In the genomic region with DNA sequence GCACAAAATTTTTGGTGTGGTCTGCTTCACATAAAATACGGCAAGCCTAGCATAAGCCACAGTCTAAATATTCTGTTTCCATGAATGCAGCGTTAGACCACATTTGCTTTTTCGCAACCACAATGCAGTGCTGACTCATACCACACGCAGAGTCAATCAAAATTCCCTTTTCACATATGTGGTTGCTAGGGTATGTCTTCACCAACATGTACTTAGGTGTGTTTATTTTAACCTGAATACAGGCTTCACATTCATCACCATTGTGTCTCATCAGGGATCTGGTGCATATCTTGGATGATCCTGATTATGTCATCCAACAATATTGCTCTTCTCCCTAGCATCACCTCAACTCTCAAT, we compare ENCODE assay signal across 9 cellular contexts.
DNase-seq lines count a peak whose midpoint lies in the region; ATAC-seq and TF ChIP-seq lines count a peak whose summit lies in the region.
"Had no signal": no experiment of that assay in that cellular context is flagged by ENCODE, and none has a peak within 500 bp of the region (broad histone marks: within the 10 kb centered on the region; RNA-seq: fewer than 3 reads in every experiment).

No MANE protein-coding gene starts in this region.

- no peaks in the 10 kb centered on the region for H3K9me3 ChIP-seq in HEK293 (ENCODE audit: control insufficient read depth, insufficient read depth, low read depth, low read length)
- H3K9me3 ChIP-seq in skeletal muscle satellite cell (replicated peaks; ENCODE audit: low read length), result no peaks in the 10 kb centered on the region
- H3K9me3 ChIP-seq in aorta (ENCODE audit: control insufficient read depth, low read length), result no peaks in the 10 kb centered on the region
- H3K9me3 ChIP-seq in thyroid gland, result no peaks in the 10 kb centered on the region

- H3K4me1 ChIP-seq in HEK293 (ENCODE audit: control insufficient read depth, insufficient read depth, low read length) (peaks cover 20% of the 10 kb centered on the region), skeletal muscle satellite cell (ENCODE audit: control insufficient read depth, insufficient read depth, low read length) (peaks cover 46% of the 10 kb centered on the region), aorta (ENCODE audit: control insufficient read depth in 1 of 2, insufficient read depth in 2 of 2, low read length in 2 of 2) (no peaks in the 10 kb centered on the region), thyroid gland (no peaks in the 10 kb centered on the region)

- peaks cover 26% of the 10 kb centered on the region for H3K27me3 ChIP-seq in skeletal muscle satellite cell (ENCODE audit: control insufficient read depth, insufficient read depth, low read length)
- H3K27me3 ChIP-seq in aorta (ENCODE audit: control insufficient read depth in 1 of 2, insufficient read depth in 2 of 2, low read length in 1 of 2), result no peaks in the 10 kb centered on the region
- no peaks in the 10 kb centered on the region for H3K27me3 ChIP-seq in thyroid gland

- peak overlapping the region; percentile 1 for H3K4me2 ChIP-seq in skeletal muscle satellite cell (ENCODE audit: low read length)

- TF ChIP-seq CTCF in HEK293 (tag by site-specific recombination; IDR thresholded peaks at IDR 0.05) (no peak), thyroid gland (IDR thresholded peaks at IDR 0.05) (no peak)

- DNase-seq in GM04503 (ENCODE audit: low read depth), result peak; percentile 64
- DNase-seq in NCI-H1417 treated with DMSO at 0.1 percent for 48 hours (lab: John Stamatoyannopoulos, UW), result peak; percentile 35
- peak; percentile 55 for DNase-seq in activated T-helper 1 cell treated with anti-CD3 and anti-CD28 coated beads, Interleukin-12 subunit alpha, Interleukin-12 subunit beta, Interleukin-2, Interleukin-4 antibody, amounts not matched to agents 30 ng/mL and 10 ng/mL and 1 ng/mL, durations not matched to agents 14 hours and 24 hours and 36 hours (ENCODE audit: low spot score)
- no peak for DNase-seq in aorta
- DNase-seq in thyroid gland, result no peak

- H3K4me3 ChIP-seq in HEK293 (ENCODE audit: low read depth, low read length) (no peak overlapping the region), skeletal muscle satellite cell (ENCODE audit: low read length) (no peak overlapping the region), aorta (ENCODE audit: low read length in 2 of 2) (no peak overlapping the region), thyroid gland (replicated peaks in 1 of 3) (no peak overlapping the region)

- intact Hi-C loops in activated T-helper 1 cell treated with anti-CD3 and anti-CD28 coated beads, Interleukin-12 subunit alpha, Interleukin-12 subunit beta, Interleukin-2, Interleukin-4 antibody, amounts not matched to agents 30 ng/mL and 10 ng/mL and 1 ng/mL, durations not matched to agents 14 hours and 24 hours and 36 hours (cut with micrococcal nuclease), result loop anchor here (1.0 to 5.0 kb wide), 6 partner anchors 8 to 173 kb away; no protein-coding TSS in a partner anchor
- intact Hi-C loops in aorta (cut with DNase I), result no loop called here
- intact Hi-C loops in thyroid gland (cut with DNase I), result no loop called here

- H3K27me3 Mint-ChIP-seq in activated T-helper 1 cell treated with anti-CD3 and anti-CD28 coated beads, Interleukin-12 subunit alpha, Interleukin-12 subunit beta, Interleukin-2, Interleukin-4 antibody, amounts not matched to agents 30 ng/mL and 10 ng/mL and 1 ng/mL, durations not matched to agents 14 hours and 24 hours and 36 hours (ENCODE audit: insufficient read depth), result peaks cover 41% of the 10 kb centered on the region

- no peak overlapping the region; the same call in 1 of the 2 replicates for H3K27ac ChIP-seq in HEK293 (ENCODE audit: extremely low read depth, low read depth, low read length)
- no peak overlapping the region for H3K27ac ChIP-seq in aorta (ENCODE audit: low read depth in 1 of 2, low read length in 2 of 2)
- no peak overlapping the region for H3K27ac ChIP-seq in thyroid gland
- H3K27ac ChIP-seq: VCaP had no signal

- ATAC-seq in aorta (ENCODE audit: low FRiP score), result no peak
- no peak for ATAC-seq in HG03045 (IDR thresholded peaks at IDR 0.05; ENCODE audit: unreplicated experiment)

- WGBS in aorta, 2 donors, result 77 to 83% methylated on average over 4 of the region's 4 CpGs
- WGBS in thyroid gland, 2 donors, result 80 to 92% methylated on average over 4 of the region's 4 CpGs

- H3K36me3 Mint-ChIP-seq in activated T-helper 1 cell treated with anti-CD3 and anti-CD28 coated beads, Interleukin-12 subunit alpha, Interleukin-12 subunit beta, Interleukin-2, Interleukin-4 antibody, amounts not matched to agents 30 ng/mL and 10 ng/mL and 1 ng/mL, durations not matched to agents 14 hours and 24 hours and 36 hours (ENCODE audit: low read depth), result no peaks in the 10 kb centered on the region

- POLR2A ChIA-PET in HEK293 (lab: Yijun Ruan, JAX), result no interaction called here

- TF ChIP-seq POLR2A in thyroid gland (IDR thresholded peaks at IDR 0.05), result no peak

- H3K9ac ChIP-seq in skeletal muscle satellite cell (ENCODE audit: low read depth, low read length), result no peak overlapping the region

- H3K27ac Mint-ChIP-seq in activated T-helper 1 cell treated with anti-CD3 and anti-CD28 coated beads, Interleukin-12 subunit alpha, Interleukin-12 subunit beta, Interleukin-2, Interleukin-4 antibody, amounts not matched to agents 30 ng/mL and 10 ng/mL and 1 ng/mL, durations not matched to agents 14 hours and 24 hours and 36 hours, result peak overlapping the region; percentile 1

- CTCF ChIA-PET in HEK293 (lab: Yijun Ruan, JAX), result no interaction called here

- H3K36me3 ChIP-seq in HEK293 (ENCODE audit: control insufficient read depth in 2 of 2, insufficient read depth in 1 of 2, low read length in 2 of 2) (no peaks in the 10 kb centered on the region), skeletal muscle satellite cell (ENCODE audit: insufficient read depth, low read length) (no peaks in the 10 kb centered on the region), aorta (ENCODE audit: control insufficient read depth in 1 of 2, insufficient read depth in 2 of 2, low read length in 1 of 2) (no peaks in the 10 kb centered on the region), thyroid gland (no peaks in the 10 kb centered on the region)

- peaks cover 23% of the 10 kb centered on the region for H3K4me1 Mint-ChIP-seq in activated T-helper 1 cell treated with anti-CD3 and anti-CD28 coated beads, Interleukin-12 subunit alpha, Interleukin-12 subunit beta, Interleukin-2, Interleukin-4 antibody, amounts not matched to agents 30 ng/mL and 10 ng/mL and 1 ng/mL, durations not matched to agents 14 hours and 24 hours and 36 hours (ENCODE audit: low read depth)

- H3K9me3 Mint-ChIP-seq in activated T-helper 1 cell treated with anti-CD3 and anti-CD28 coated beads, Interleukin-12 subunit alpha, Interleukin-12 subunit beta, Interleukin-2, Interleukin-4 antibody, amounts not matched to agents 30 ng/mL and 10 ng/mL and 1 ng/mL, durations not matched to agents 14 hours and 24 hours and 36 hours, result no peaks in the 10 kb centered on the region

- no peak overlapping the region for H3K4me3 Mint-ChIP-seq in activated T-helper 1 cell treated with anti-CD3 and anti-CD28 coated beads, Interleukin-12 subunit alpha, Interleukin-12 subunit beta, Interleukin-2, Interleukin-4 antibody, amounts not matched to agents 30 ng/mL and 10 ng/mL and 1 ng/mL, durations not matched to agents 14 hours and 24 hours and 36 hours

TF ChIP-seq in HEK293, 187 proteins besides CTCF, POLR2A, EP300 and RAD21 (continues in another document):
- TF ChIP-seq, protein P1, sequence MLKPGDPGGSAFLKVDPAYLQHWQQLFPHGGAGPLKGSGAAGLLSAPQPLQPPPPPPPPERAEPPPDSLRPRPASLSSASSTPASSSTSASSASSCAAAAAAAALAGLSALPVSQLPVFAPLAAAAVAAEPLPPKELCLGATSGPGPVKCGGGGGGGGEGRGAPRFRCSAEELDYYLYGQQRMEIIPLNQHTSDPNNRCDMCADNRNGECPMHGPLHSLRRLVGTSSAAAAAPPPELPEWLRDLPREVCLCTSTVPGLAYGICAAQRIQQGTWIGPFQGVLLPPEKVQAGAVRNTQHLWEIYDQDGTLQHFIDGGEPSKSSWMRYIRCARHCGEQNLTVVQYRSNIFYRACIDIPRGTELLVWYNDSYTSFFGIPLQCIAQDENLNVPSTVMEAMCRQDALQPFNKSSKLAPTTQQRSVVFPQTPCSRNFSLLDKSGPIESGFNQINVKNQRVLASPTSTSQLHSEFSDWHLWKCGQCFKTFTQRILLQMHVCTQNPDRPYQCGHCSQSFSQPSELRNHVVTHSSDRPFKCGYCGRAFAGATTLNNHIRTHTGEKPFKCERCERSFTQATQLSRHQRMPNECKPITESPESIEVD (tag by site-specific recombination; IDR thresholded peaks at IDR 0.05), result peak; percentile 40; the same call in 1 of the 2 replicates
- peak; percentile 46; the same call in 1 of the 2 replicates for TF ChIP-seq ZBTB44 (tag by site-specific recombination; IDR thresholded peaks at IDR 0.05)
- TF ChIP-seq ZNF837 (tag by site-specific recombination; IDR thresholded peaks at IDR 0.05), result no peak
- TF ChIP-seq ZNF692 (tag by site-specific recombination; IDR thresholded peaks at IDR 0.05), result 0 out of 2 replicates have a peak, but pooled peaks have one; percentile 34
- TF ChIP-seq ZFP37 (tag by site-specific recombination; IDR thresholded peaks at IDR 0.05), result no peak
- TF ChIP-seq ZNF366 (tag by site-specific recombination; conservative IDR thresholded peaks at IDR 0.05), result peak; percentile 79
- no peak for TF ChIP-seq ZNF624 (tag by site-specific recombination; IDR thresholded peaks at IDR 0.05)

Comparison
In these comparisons a context has a peak if more than half of its experiments do, and no peak if none do; other contexts are left out.
1. DNase-seq: peak in GM04503 (single experiment), NCI-H1417 treated with DMSO at 0.1 percent for 48 hours (single experiment) and activated T-helper 1 cell treated with anti-CD3 and anti-CD28 coated beads, Interleukin-12 subunit alpha, Interleukin-12 subunit beta, Interleukin-2, Interleukin-4 antibody, amounts not matched to agents 30 ng/mL and 10 ng/mL and 1 ng/mL, durations not matched to agents 14 hours and 24 hours and 36 hours (single experiment); none in aorta (0 of 2) and thyroid gland (0 of 2).